In the genomic region with DNA sequence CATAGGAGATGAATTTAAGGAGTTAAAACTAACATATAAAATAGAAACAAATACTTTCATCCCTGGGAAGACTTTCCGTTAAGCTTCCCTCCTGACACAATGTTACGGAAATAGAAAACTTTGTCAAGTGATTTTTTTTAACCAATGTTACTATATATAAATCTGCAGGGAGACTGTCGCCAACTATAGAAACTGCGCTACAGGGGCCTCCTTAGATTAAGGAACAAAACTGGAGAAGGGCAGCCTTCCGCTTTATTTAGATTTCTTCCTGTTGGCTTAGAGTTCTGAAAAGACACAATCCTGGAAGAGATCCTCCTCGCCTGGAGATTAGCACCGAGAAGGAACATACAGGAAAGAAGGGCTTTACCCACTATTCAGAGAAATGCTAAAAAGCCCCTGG, we compare ENCODE assay signal across 9 cellular contexts. TPM values are rescaled to one million over a fixed set of nuclear protein-coding genes. Genes with fewer than 3 reads are reported as not detected.
A peak's percentile ranks its signal among the peaks of the same experiment; 100 is the strongest.
DNase-seq lines count a peak whose midpoint lies in the region; ATAC-seq, FAIRE-seq and TF ChIP-seq lines count a peak whose summit lies in the region.
"Had no signal": no experiment of that assay in that cellular context is flagged by ENCODE, and none has a peak within 500 bp of the region (broad histone marks: within the 10 kb centered on the region; RNA-seq: fewer than 3 reads in every experiment).

No MANE protein-coding gene starts in this region.

- no peak for TF ChIP-seq EP300 in A549 (IDR thresholded peaks at IDR 0.05)

- H3K4me1 ChIP-seq in A549: peaks cover 57% of the 10 kb centered on the region
- H3K4me1 ChIP-seq in HUES64 (ENCODE audit: insufficient read depth, low read length): peaks cover 30% of the 10 kb centered on the region
- H3K4me1 ChIP-seq in mucosa of rectum (ENCODE audit: control insufficient read depth in 2 of 2, insufficient read depth in 2 of 2, low read length in 2 of 2): peaks cover 29 to 34% of the 10 kb centered on the region in 2 donors
- H3K4me1 ChIP-seq in SJCRH30: no peaks in the 10 kb centered on the region

- DNase-seq in A549 (ENCODE audit: low read depth in 1 of 2, low spot score in 1 of 2) (no peak), SJCRH30 (no peak), H54 (ENCODE audit: insufficient read length, low spot score) (no peak)
- DNase-seq in activated CD8-positive, alpha-beta T cell treated with anti-CD3 and anti-CD28 coated beads, Interleukin-2, amount 10 ng/mL, durations not matched to agents 7 days and 5 days: no peak

- FAIRE-seq in A549 (lab: Jason Lieb, UNC): no peak
- FAIRE-seq in H54 (lab: Jason Lieb, UNC): no peak

- no peak for TF ChIP-seq RAD21 in A549 (conservative IDR thresholded peaks at IDR 0.05 in 1 of 2, IDR thresholded peaks at IDR 0.05 in 1 of 2)

- peak overlapping the region; percentile 54 for H3K4me3 Mint-ChIP-seq in dendritic cell treated with granulocyte-macrophage colony-stimulating factor and Interleukin-4, amounts not matched to agents 40 ng/mL and 50 ng/mL, for 4 days
- no peak overlapping the region for H3K4me3 Mint-ChIP-seq in activated CD8-positive, alpha-beta T cell treated with anti-CD3 and anti-CD28 coated beads, Interleukin-2, amount 10 ng/mL, durations not matched to agents 7 days and 5 days

- H3K4me1 Mint-ChIP-seq in dendritic cell treated with granulocyte-macrophage colony-stimulating factor and Interleukin-4, amounts not matched to agents 40 ng/mL and 50 ng/mL, for 4 days (ENCODE audit: low read depth): peaks cover 33% of the 10 kb centered on the region
- peaks cover 7% of the 10 kb centered on the region for H3K4me1 Mint-ChIP-seq in activated CD8-positive, alpha-beta T cell treated with anti-CD3 and anti-CD28 coated beads, Interleukin-2, amount 10 ng/mL, durations not matched to agents 7 days and 5 days (ENCODE audit: low read depth)

- H3K4me3 ChIP-seq in A549 (peak overlapping the region; percentile 72), HUES64 (ENCODE audit: low read length) (peak overlapping the region; percentile 96), mucosa of rectum (ENCODE audit: low read length in 2 of 2) (peak overlapping the region; percentile 94 to 96), SJCRH30 (no peak overlapping the region)

- POLR2A ChIA-PET in A549 (lab: Yijun Ruan, JAX): interaction anchor here (1.0 kb wide), 1 partner anchor 65 kb away, joined by 5 read pairs; a partner anchor contains a TSS
- POLR2A ChIA-PET in activated CD8-positive, alpha-beta T cell treated with anti-CD3 and anti-CD28 coated beads, Interleukin-2, amount 10 ng/mL, durations not matched to agents 7 days and 5 days (lab: Charles Lee): interaction anchor here (0.6 to 2.4 kb wide), 3 partner anchors 66 to 137 kb away, joined by 3 to 10 read pairs (median 4); a partner anchor contains a TSS

- ATAC-seq in A549 (no peak), HG02759 (IDR thresholded peaks at IDR 0.05; ENCODE audit: unreplicated experiment) (no peak)
- no peak for ATAC-seq in activated CD8-positive, alpha-beta T cell treated with anti-CD3 and anti-CD28 coated beads, Interleukin-2, amount 10 ng/mL, durations not matched to agents 7 days and 5 days

- H3K9ac ChIP-seq in HUES64 (ENCODE audit: low read depth, low read length) (peak overlapping the region; percentile 69; the same call in 1 of the 2 replicates), mucosa of rectum (ENCODE audit: low read depth in 1 of 2, low read length in 2 of 2) (peak overlapping the region; percentile 95)
- H3K9ac ChIP-seq: KMS-11 had no signal

- CTCF ChIA-PET in A549 (lab: Yijun Ruan, JAX): interaction anchor here (0.6 to 3.3 kb wide), 6 partner anchors 13 to 281 kb away, joined by 3 to 12 read pairs (median 4); no protein-coding TSS in a partner anchor
- CTCF ChIA-PET in activated CD8-positive, alpha-beta T cell treated with anti-CD3 and anti-CD28 coated beads, Interleukin-2, amount 10 ng/mL, durations not matched to agents 7 days and 5 days (lab: Charles Lee): interaction anchor here (1.0 to 1.5 kb wide), 2 partner anchors 32 to 292 kb away, joined by 3 to 4 read pairs; no protein-coding TSS in a partner anchor

- H3K9me3 Mint-ChIP-seq in dendritic cell treated with granulocyte-macrophage colony-stimulating factor and Interleukin-4, amounts not matched to agents 40 ng/mL and 50 ng/mL, for 4 days: no peaks in the 10 kb centered on the region
- no peaks in the 10 kb centered on the region for H3K9me3 Mint-ChIP-seq in activated CD8-positive, alpha-beta T cell treated with anti-CD3 and anti-CD28 coated beads, Interleukin-2, amount 10 ng/mL, durations not matched to agents 7 days and 5 days (ENCODE audit: insufficient read depth)

- H3K27ac ChIP-seq in A549 (peak overlapping the region; percentile 86 to 92), HUES64 (ENCODE audit: low read depth, low read length) (no peak overlapping the region), mucosa of rectum (ENCODE audit: low read depth in 2 of 2, low read length in 2 of 2) (peak overlapping the region; percentile 89 to 95), SJCRH30 (no peak overlapping the region)
- H3K27ac ChIP-seq: KMS-11 had no signal

- H3K27me3 Mint-ChIP-seq in dendritic cell treated with granulocyte-macrophage colony-stimulating factor and Interleukin-4, amounts not matched to agents 40 ng/mL and 50 ng/mL, for 4 days: no peaks in the 10 kb centered on the region
- H3K27me3 Mint-ChIP-seq in activated CD8-positive, alpha-beta T cell treated with anti-CD3 and anti-CD28 coated beads, Interleukin-2, amount 10 ng/mL, durations not matched to agents 7 days and 5 days (ENCODE audit: low read depth): peaks cover 9% of the 10 kb centered on the region

- peaks cover 3% of the 10 kb centered on the region; the same call in 1 of the 2 replicates for H3K36me3 ChIP-seq in HUES64 (ENCODE audit: insufficient read depth, low read length)
- H3K36me3 ChIP-seq in mucosa of rectum (ENCODE audit: control insufficient read depth in 2 of 2, insufficient read depth in 2 of 2, low read length in 2 of 2): peaks cover 0 to 4% of the 10 kb centered on the region in 2 donors
- no peaks in the 10 kb centered on the region for H3K36me3 ChIP-seq in SJCRH30

- intact Hi-C loops in dendritic cell treated with granulocyte-macrophage colony-stimulating factor and Interleukin-4, amounts not matched to agents 40 ng/mL and 50 ng/mL, for 4 days (cut with micrococcal nuclease): loop anchor here (2.0 to 5.0 kb wide), 3 partner anchors 65 to 860 kb away; a partner anchor contains a TSS

- TF ChIP-seq POLR2A in A549 (IDR thresholded peaks at IDR 0.05; ENCODE audit: low read length) (no peak), H54 (IDR thresholded peaks at IDR 0.05; ENCODE audit: low read depth, low read length) (no peak)

- H3K9me3 ChIP-seq in A549 (no peaks in the 10 kb centered on the region), HUES64 (ENCODE audit: insufficient read depth, low read depth, low read length) (no peaks in the 10 kb centered on the region), mucosa of rectum (ENCODE audit: control insufficient read depth in 2 of 2, low read length in 2 of 2) (no peaks in the 10 kb centered on the region), SJCRH30 (replicated peaks) (no peaks in the 10 kb centered on the region)

- H3K27ac Mint-ChIP-seq in dendritic cell treated with granulocyte-macrophage colony-stimulating factor and Interleukin-4, amounts not matched to agents 40 ng/mL and 50 ng/mL, for 4 days: no peak overlapping the region
- H3K27ac Mint-ChIP-seq in activated CD8-positive, alpha-beta T cell treated with anti-CD3 and anti-CD28 coated beads, Interleukin-2, amount 10 ng/mL, durations not matched to agents 7 days and 5 days: no peak overlapping the region

- 82% methylated on average over 7 of the region's 7 CpGs for WGBS in A549 (ENCODE audit: missing lambda C conversion rate)
- WGBS in HUES64: 63% methylated on average over 5 of the region's 7 CpGs

- H3K27me3 ChIP-seq in HUES64 (ENCODE audit: insufficient read depth, low read length) (peaks cover 6% of the 10 kb centered on the region; the same call in 1 of the 2 replicates), mucosa of rectum (ENCODE audit: control insufficient read depth in 2 of 2, insufficient read depth in 2 of 2, low read length in 2 of 2) (no peaks in the 10 kb centered on the region), SJCRH30 (0 out of 2 replicates have a peak, but pooled peaks cover 2% of the 10 kb centered on the region)

- peaks cover 10% of the 10 kb centered on the region for H3K36me3 Mint-ChIP-seq in dendritic cell treated with granulocyte-macrophage colony-stimulating factor and Interleukin-4, amounts not matched to agents 40 ng/mL and 50 ng/mL, for 4 days (ENCODE audit: low read depth)
- no peaks in the 10 kb centered on the region for H3K36me3 Mint-ChIP-seq in activated CD8-positive, alpha-beta T cell treated with anti-CD3 and anti-CD28 coated beads, Interleukin-2, amount 10 ng/mL, durations not matched to agents 7 days and 5 days (ENCODE audit: low read depth)

- TF ChIP-seq CTCF in A549 (IDR thresholded peaks at IDR 0.05): no peak

- peak overlapping the region; percentile 93 for H3K4me2 ChIP-seq in A549

TF ChIP-seq in A549, 52 proteins besides CTCF, POLR2A, EP300 and RAD21 (continues in another document):
- TF ChIP-seq, protein P1, sequence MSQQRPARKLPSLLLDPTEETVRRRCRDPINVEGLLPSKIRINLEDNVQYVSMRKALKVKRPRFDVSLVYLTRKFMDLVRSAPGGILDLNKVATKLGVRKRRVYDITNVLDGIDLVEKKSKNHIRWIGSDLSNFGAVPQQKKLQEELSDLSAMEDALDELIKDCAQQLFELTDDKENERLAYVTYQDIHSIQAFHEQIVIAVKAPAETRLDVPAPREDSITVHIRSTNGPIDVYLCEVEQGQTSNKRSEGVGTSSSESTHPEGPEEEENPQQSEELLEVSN (IDR thresholded peaks at IDR 0.05; ENCODE audit: borderline replicate concordance, low read depth): no peak
- no peak for TF ChIP-seq SMC3 (IDR thresholded peaks at IDR 0.05)
- no peak for TF ChIP-seq RFX5 (IDR thresholded peaks at IDR 0.05)
- TF ChIP-seq TFCP2L1 (CRISPR knock-in tag; IDR thresholded peaks at IDR 0.05): no peak
- TF ChIP-seq TP53 (CRISPR knock-in tag; IDR thresholded peaks at IDR 0.05): no peak
- TF ChIP-seq BHLHE40 (IDR thresholded peaks at IDR 0.05; ENCODE audit: low read depth, low read length): no peak

RNA-seq across cellular contexts. Expression of a gene that starts 1.5 kb away (rescaled TPM):
- polyA plus RNA-seq in A549 (2011; rRNA removed) (216 and 245 TPM in 2 replicates), A549 (2017; fragmentation: RNase III; extraction: RNeasy Plus Mini Kit Qiagen cat#74134 plus additional on column Dnase treatment) (208 to 225 TPM (median 217 TPM) in 3 replicates)
- polyA plus RNA-seq in A549 (2012; cell fraction: cytosol; rRNA removed): 254 and 257 TPM in 2 replicates
- polyA plus RNA-seq in A549 (2012; cell fraction: nucleus; rRNA removed): 137 and 208 TPM in 2 replicates
- polyA minus RNA-seq in A549 (2011; rRNA and poly(A)+ RNA removed): 111 and 113 TPM in 2 replicates
- polyA plus RNA-seq in HUES64 (2013, experiment 1 of 2): 97.6 TPM
- polyA plus RNA-seq in HUES64 (2013, experiment 2 of 2): 93.1 TPM
- 27.8 and 33.1 TPM in 2 replicates for total RNA-seq in SJCRH30 (2014; rRNA removed; shearing (Covaris generic))
- 10 to 100 TPM; 30.9 to 33.0 TPM for total RNA-seq in activated CD8-positive, alpha-beta T cell treated with anti-CD3 and anti-CD28 coated beads, Interleukin-2, amount 10 ng/mL, durations not matched to agents 7 days and 5 days

Comparison
In these comparisons a context has a peak if more than half of its experiments do, and no peak if none do; other contexts are left out.
1. H3K27ac ChIP-seq: peak in A549 (2 of 2) and mucosa of rectum (2 of 2); none in HUES64 (single experiment) and SJCRH30 (single experiment).